In genomic region chr16:85825326-85825725, GRCh38 we compare ENCODE assay signal across 16 cellular contexts. TPM values are rescaled to one million over a fixed set of nuclear protein-coding genes. Genes with fewer than 3 reads are reported as not detected.
A peak's percentile ranks its signal among the peaks of the same experiment; 100 is the strongest.
DNase-seq lines count a peak whose midpoint lies in the region; ATAC-seq and TF ChIP-seq lines count a peak whose summit lies in the region.
"Had no signal": no experiment of that assay in that cellular context is flagged by ENCODE, and none has a peak within 500 bp of the region (broad histone marks: within the 10 kb centered on the region; RNA-seq: fewer than 3 reads in every experiment).

No MANE protein-coding gene starts in this region.

- H3K4me1 ChIP-seq in BLaER1 (peaks cover 72% of the 10 kb centered on the region), PC-9 (replicated peaks; ENCODE audit: insufficient read depth) (no peaks in the 10 kb centered on the region)

- POLR2A ChIA-PET in PC-9 (lab: Charles Lee; ENCODE audit: unreplicated experiment) = no interaction called here

- H3F3A ChIP-seq in PC-9 (ENCODE audit: insufficient read depth, low read depth) = no peaks in the 10 kb centered on the region

- BruUV-seq in PC-9 (replicated peaks; lab: Mats Ljungman, UMichigan) = no TSS peak

- no peak overlapping the region for H2AFZ ChIP-seq in PC-9

- no peaks in the 10 kb centered on the region for H3K79me2 ChIP-seq in PC-9 (ENCODE audit: low read depth)

- H3K27me3 ChIP-seq in BLaER1 = no peaks in the 10 kb centered on the region
- H3K27me3 ChIP-seq in PC-9 (ENCODE audit: insufficient read depth, low read depth) = peaks cover 90% of the 10 kb centered on the region
- H3K27me3 ChIP-seq: right atrium auricular region had no signal

- H3K9me2 ChIP-seq in PC-9 (ENCODE audit: insufficient read depth) = no peaks in the 10 kb centered on the region

- ATAC-seq in GM18861 (IDR thresholded peaks at IDR 0.05; ENCODE audit: unreplicated experiment) = no peak
- ATAC-seq: activated naive CD8-positive, alpha-beta T cell treated with anti-CD3 and anti-CD28 coated beads, Interleukin-2, amount 50 U/mL, for 24 hours; Right ventricle myocardium inferior; stimulated activated naive CD8-positive, alpha-beta T cell treated with anti-CD3 and anti-CD28 coated beads, Interleukin-15, amount 100 ng/mL, for 72 hours had no signal

- H3K4me2 ChIP-seq in BLaER1 (0 out of 2 replicates have a peak overlapping the region, but pooled peaks have one; percentile 50), PC-9 (no peak overlapping the region)

- CTCF ChIA-PET in PC-9 (lab: Charles Lee) = no interaction called here

- no peaks in the 10 kb centered on the region for H3K9me3 ChIP-seq in BLaER1
- no peaks in the 10 kb centered on the region for H3K9me3 ChIP-seq in PC-9 (ENCODE audit: insufficient read depth, low read depth)
- H3K9me3 ChIP-seq: right atrium auricular region had no signal

- H3K36me3 ChIP-seq in BLaER1 = no peaks in the 10 kb centered on the region
- H3K36me3 ChIP-seq in PC-9 (ENCODE audit: low read depth) = no peaks in the 10 kb centered on the region
- H3K36me3 ChIP-seq: right atrium auricular region had no signal

- no peaks in the 10 kb centered on the region for H4K20me1 ChIP-seq in BLaER1
- no peaks in the 10 kb centered on the region for H4K20me1 ChIP-seq in PC-9 (ENCODE audit: insufficient read depth)

- TF ChIP-seq CTCF in GM12875 (IDR thresholded peaks at IDR 0.05; ENCODE audit: borderline replicate concordance, insufficient read depth, low read depth, low read length) (peak; percentile 44; the same call in 1 of the 2 replicates), PC-9 (conservative IDR thresholded peaks at IDR 0.05) (0 out of 2 replicates have a peak, but pooled peaks have one; percentile 21)

- no peak overlapping the region for H3K4me3 ChIP-seq in BLaER1
- no peak overlapping the region for H3K4me3 ChIP-seq in GM12875 (ENCODE audit: low read depth, low read length)
- no peak overlapping the region for H3K4me3 ChIP-seq in PC-9
- H3K4me3 ChIP-seq: right atrium auricular region had no signal

- intact Hi-C loops in PC-9 (cut with micrococcal nuclease; ENCODE audit: unreplicated experiment) = no loop called here

- no peak overlapping the region for H3K27ac ChIP-seq in BLaER1
- H3K27ac ChIP-seq in PC-9 = no peak overlapping the region
- H3K27ac ChIP-seq: right atrium auricular region had no signal

- DNase-seq in PC-9 (no peak), iPS-NIHi7 (ENCODE audit: extremely low spot score) (peak; percentile 56), NCI-H345 treated with DMSO at 0.1 percent for 48 hours (lab: John Stamatoyannopoulos, UW; ENCODE audit: unreplicated experiment) (no peak), SKM-1 (lab: John Stamatoyannopoulos, UW; ENCODE audit: unreplicated experiment) (no peak)
- no peak for DNase-seq in stimulated activated naive CD4-positive, alpha-beta T cell treated with Interleukin-2 at 50 U/mL for 16 hours (lab: John Stamatoyannopoulos, UW)
- DNase-seq: activated naive CD8-positive, alpha-beta T cell treated with anti-CD3 and anti-CD28 coated beads, Interleukin-2, amount 50 U/mL, for 24 hours; CD4-positive, alpha-beta memory T cell; NCI-H146; NCI-H226; NK-92 treated with Interleukin-12 subunit alpha and Interleukin-12 subunit beta, amount 100 ng/mL, for 24 hours; stimulated activated naive CD8-positive, alpha-beta T cell treated with anti-CD3 and anti-CD28 coated beads, Interleukin-15, amount 100 ng/mL, for 72 hours had no signal

- H3K9ac ChIP-seq in BLaER1 = no peak overlapping the region

RNA-seq across cellular contexts. Expression of gene COX4I1, which starts 25.8 kb away (rescaled TPM):
- 468 and 545 TPM in 2 replicates for total RNA-seq in PC-9 (2021)

RNA-seq across cellular contexts. Expression of gene EMC8, which starts 26.0 kb away (rescaled TPM):
- 38.2 and 44.0 TPM in 2 replicates for total RNA-seq in PC-9 (2021)
